ENCODE assay signal across 16 cellular contexts in the genomic region with DNA sequence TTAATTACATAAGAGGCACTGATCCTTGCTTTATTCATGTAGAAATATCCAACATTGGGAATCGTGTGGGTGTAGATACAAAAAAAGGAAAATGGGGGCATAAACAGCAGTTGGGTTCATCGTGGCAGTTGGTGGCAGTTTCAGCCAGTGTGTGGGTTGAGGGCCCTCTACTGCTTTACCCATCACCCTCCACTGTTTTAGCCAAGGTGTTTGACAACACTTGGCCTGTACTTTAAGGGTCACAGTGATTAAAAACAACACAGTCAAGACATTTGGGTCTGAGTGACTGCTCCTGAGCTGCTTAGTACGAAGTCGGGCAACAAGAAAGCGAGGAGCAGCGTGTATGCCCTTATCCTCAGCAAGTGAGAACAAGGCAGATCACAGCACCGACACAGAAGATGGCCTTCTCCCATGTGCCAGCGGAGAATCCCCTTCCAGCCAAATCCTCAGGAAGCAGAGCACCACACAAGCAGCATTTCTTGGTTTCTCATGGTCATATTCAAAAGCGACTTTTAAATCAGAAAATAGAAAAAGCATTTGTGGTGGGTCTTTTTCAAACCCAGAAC. TPM values are rescaled to one million over a fixed set of nuclear protein-coding genes. Genes with fewer than 3 reads are reported as not detected.
A peak's percentile ranks its signal among the peaks of the same experiment; 100 is the strongest.
DNase-seq lines count a peak whose midpoint lies in the region; ATAC-seq and TF ChIP-seq lines count a peak whose summit lies in the region.
"Had no signal": no experiment of that assay in that cellular context is flagged by ENCODE, and none has a peak within 500 bp of the region (broad histone marks: within the 10 kb centered on the region; RNA-seq: fewer than 3 reads in every experiment).

No MANE protein-coding gene starts in this region.

- H3K4me1 ChIP-seq in CD4-positive, CD25-positive, alpha-beta regulatory T cell (ENCODE audit: control insufficient read depth, insufficient read depth, low read length, poor library complexity, severe bottlenecking), result no peaks in the 10 kb centered on the region
- no peaks in the 10 kb centered on the region; the same call in 1 of the 2 replicates for H3K4me1 ChIP-seq in BE2C
- H3K4me1 ChIP-seq: neural progenitor cell had no signal

- H3K27me3 Mint-ChIP-seq in CD4-positive, CD25-positive, alpha-beta regulatory T cell, result no peaks in the 10 kb centered on the region
- no peaks in the 10 kb centered on the region for H3K27me3 Mint-ChIP-seq in activated naive CD8-positive, alpha-beta T cell treated with anti-CD3 and anti-CD28 coated beads, Interleukin-2, amount 10 ng/mL, durations not matched to agents 7 days and 5 days
- H3K27me3 Mint-ChIP-seq in naive B cell (no peaks in the 10 kb centered on the region), MCF 10A (ENCODE audit: insufficient read depth, unreplicated experiment) (no peaks in the 10 kb centered on the region)

- no peaks in the 10 kb centered on the region for H3K9me3 ChIP-seq in CD4-positive, CD25-positive, alpha-beta regulatory T cell (ENCODE audit: control insufficient read depth in 2 of 2, low read length in 2 of 2)
- H3K9me3 ChIP-seq in BE2C, result no peaks in the 10 kb centered on the region
- H3K9me3 ChIP-seq: lower lobe of right lung had no signal

- no peak overlapping the region for H3K27ac ChIP-seq in CD4-positive, CD25-positive, alpha-beta regulatory T cell (ENCODE audit: insufficient read depth, low read length, poor library complexity, severe bottlenecking)
- H3K27ac ChIP-seq: epithelial cell of prostate, lower lobe of right lung, neural progenitor cell had no signal

- POLR2A ChIA-PET in activated naive CD8-positive, alpha-beta T cell treated with anti-CD3 and anti-CD28 coated beads, Interleukin-2, amount 10 ng/mL, durations not matched to agents 7 days and 5 days (lab: Charles Lee), result no interaction called here
- POLR2A ChIA-PET in MCF 10A (lab: Yijun Ruan, JAX), result interaction anchor here (0.7 to 7.9 kb wide), 4 partner anchors 11 to 24 kb away, joined by 4 to 47 read pairs (median 6); a partner anchor contains a TSS

- peak overlapping the region in 2 of 3 donors; percentile 35 to 51 for H3K27ac Mint-ChIP-seq in CD4-positive, CD25-positive, alpha-beta regulatory T cell
- peak overlapping the region; percentile 17 for H3K27ac Mint-ChIP-seq in activated naive CD8-positive, alpha-beta T cell treated with anti-CD3 and anti-CD28 coated beads, Interleukin-2, amount 10 ng/mL, durations not matched to agents 7 days and 5 days
- H3K27ac Mint-ChIP-seq in naive B cell, result peak overlapping the region in 4 of 6 donors; percentile 41 to 79 (median 72)
- no peak overlapping the region for H3K27ac Mint-ChIP-seq in MCF 10A (ENCODE audit: low read depth, unreplicated experiment)
- H3K27ac Mint-ChIP-seq: neural progenitor cell had no signal

- H3K4me1 Mint-ChIP-seq in CD4-positive, CD25-positive, alpha-beta regulatory T cell, result peaks cover 6 to 26% (median 20%) of the 10 kb centered on the region in 4 donors
- H3K4me1 Mint-ChIP-seq in activated naive CD8-positive, alpha-beta T cell treated with anti-CD3 and anti-CD28 coated beads, Interleukin-2, amount 10 ng/mL, durations not matched to agents 7 days and 5 days, result peaks cover 11% of the 10 kb centered on the region
- H3K4me1 Mint-ChIP-seq in naive B cell (peaks cover 9 to 22% (median 17%) of the 10 kb centered on the region in 3 donors), MCF 10A (ENCODE audit: insufficient read depth, unreplicated experiment) (peaks cover 13% of the 10 kb centered on the region)
- H3K4me1 Mint-ChIP-seq: neural progenitor cell had no signal

- no TSS peak for BruUV-seq in MCF 10A (replicated peaks; lab: Mats Ljungman, UMichigan)

- H3K36me3 Mint-ChIP-seq in CD4-positive, CD25-positive, alpha-beta regulatory T cell, result peaks cover 55% of the 10 kb centered on the region
- peaks cover 32% of the 10 kb centered on the region for H3K36me3 Mint-ChIP-seq in activated naive CD8-positive, alpha-beta T cell treated with anti-CD3 and anti-CD28 coated beads, Interleukin-2, amount 10 ng/mL, durations not matched to agents 7 days and 5 days
- H3K36me3 Mint-ChIP-seq in naive B cell (peaks cover 11% of the 10 kb centered on the region in 2 donors), MCF 10A (ENCODE audit: insufficient read depth, unreplicated experiment) (peaks cover 96% of the 10 kb centered on the region)

- ATAC-seq in CD4-positive, CD25-positive, alpha-beta regulatory T cell (ENCODE audit: low read depth in 2 of 2), result no peak
- ATAC-seq in activated naive CD8-positive, alpha-beta T cell treated with anti-CD3 and anti-CD28 coated beads, Interleukin-2, amount 10 ng/mL, durations not matched to agents 7 days and 5 days (ENCODE audit: low read depth), result no peak
- ATAC-seq in naive B cell (ENCODE audit: low read depth in 2 of 2), result no peak
- ATAC-seq: lower lobe of right lung had no signal

- TF ChIP-seq CTCF in BE2C (IDR thresholded peaks at IDR 0.05; ENCODE audit: low read depth, low read length) (no peak), MCF 10A (IDR thresholded peaks at IDR 0.05; ENCODE audit: unreplicated experiment) (no peak)

- peaks cover 85% of the 10 kb centered on the region for H3K36me3 ChIP-seq in CD4-positive, CD25-positive, alpha-beta regulatory T cell (ENCODE audit: control insufficient read depth, insufficient read depth, low read length)
- H3K36me3 ChIP-seq in BE2C (peaks cover 73% of the 10 kb centered on the region), H7 (replicated peaks; ENCODE audit: control insufficient read depth, insufficient read depth, low read length) (peaks cover 35% of the 10 kb centered on the region)

- TF ChIP-seq POLR2A in GM19193 (IDR thresholded peaks at IDR 0.05; ENCODE audit: extremely low read depth, insufficient read depth, insufficient read length), result peak; percentile 2

- DNase-seq in CD4-positive, CD25-positive, alpha-beta regulatory T cell, result no peak
- no peak for DNase-seq in activated naive CD8-positive, alpha-beta T cell treated with anti-CD3 and anti-CD28 coated beads, Interleukin-2, amount 10 ng/mL, durations not matched to agents 7 days and 5 days
- no peak for DNase-seq in naive B cell
- no peak for DNase-seq in NCI-H128 (lab: John Stamatoyannopoulos, UW; ENCODE audit: unreplicated experiment)
- DNase-seq in BE2C, result no peak
- no peak for DNase-seq in MCF 10A (ENCODE audit: unreplicated experiment)
- DNase-seq in H7, result no peak
- DNase-seq: activated CD4-positive, CD25-positive, alpha-beta regulatory T cell treated with anti-CD3 and anti-CD28 coated beads, Interleukin-2, amount 50 U/mL, for 72 hours; lower lobe of right lung; NCI-H1694 treated with DMSO at 0.1 percent for 48 hours; NCI-H446; Right ventricle myocardium superior; substantia nigra had no signal

- H3K4me3 Mint-ChIP-seq in CD4-positive, CD25-positive, alpha-beta regulatory T cell, result no peak overlapping the region
- no peak overlapping the region for H3K4me3 Mint-ChIP-seq in activated naive CD8-positive, alpha-beta T cell treated with anti-CD3 and anti-CD28 coated beads, Interleukin-2, amount 10 ng/mL, durations not matched to agents 7 days and 5 days
- no peak overlapping the region for H3K4me3 Mint-ChIP-seq in naive B cell
- H3K4me3 Mint-ChIP-seq in MCF 10A (ENCODE audit: unreplicated experiment), result no peak overlapping the region
- H3K4me3 Mint-ChIP-seq: neural progenitor cell had no signal

- H3K9me3 Mint-ChIP-seq in CD4-positive, CD25-positive, alpha-beta regulatory T cell, result no peaks in the 10 kb centered on the region
- no peaks in the 10 kb centered on the region for H3K9me3 Mint-ChIP-seq in activated naive CD8-positive, alpha-beta T cell treated with anti-CD3 and anti-CD28 coated beads, Interleukin-2, amount 10 ng/mL, durations not matched to agents 7 days and 5 days
- H3K9me3 Mint-ChIP-seq in naive B cell (no peaks in the 10 kb centered on the region), MCF 10A (ENCODE audit: unreplicated experiment) (no peaks in the 10 kb centered on the region)
- H3K9me3 Mint-ChIP-seq: neural progenitor cell had no signal

- no peaks in the 10 kb centered on the region for H3K27me3 ChIP-seq in CD4-positive, CD25-positive, alpha-beta regulatory T cell (ENCODE audit: control insufficient read depth, insufficient read depth, low read length)
- H3K27me3 ChIP-seq in BE2C (no peaks in the 10 kb centered on the region), H7 (ENCODE audit: control insufficient read depth, insufficient read depth, low read length) (no peaks in the 10 kb centered on the region)
- H3K27me3 ChIP-seq: neural progenitor cell had no signal

- no peak overlapping the region for H3K4me3 ChIP-seq in CD4-positive, CD25-positive, alpha-beta regulatory T cell (ENCODE audit: low read depth, low read length)
- H3K4me3 ChIP-seq in BE2C (ENCODE audit: low read depth, low read length) (no peak overlapping the region), H7 (ENCODE audit: insufficient read depth, low read depth, low read length) (no peak overlapping the region)
- H3K4me3 ChIP-seq: lower lobe of right lung, neural progenitor cell had no signal

- intact Hi-C loops in MCF 10A (cut with micrococcal nuclease), result no loop called here

- CTCF ChIA-PET in MCF 10A (lab: Yijun Ruan, JAX), result interaction anchor here (0.5 to 1.9 kb wide), 2 partner anchors 21 to 63 kb away, joined by 3 to 4 read pairs; no protein-coding TSS in a partner anchor

RNA-seq across cellular contexts. Expression of a gene that starts 23.7 kb away (rescaled TPM):
- total RNA-seq in CD4-positive, CD25-positive, alpha-beta regulatory T cell, result 21.6 TPM
- polyA plus RNA-seq in CD4-positive, CD25-positive, alpha-beta regulatory T cell, result 10 to 100 TPM; 21.1 to 29.0 (median 23.3) TPM
- 10 to 100 TPM; 82.4 to 85.0 TPM for total RNA-seq in activated naive CD8-positive, alpha-beta T cell treated with anti-CD3 and anti-CD28 coated beads, Interleukin-2, amount 10 ng/mL, durations not matched to agents 7 days and 5 days
- polyA plus RNA-seq in naive B cell (ENCODE audit: low read depth in 6 of 6), result 10 to 100 TPM; 17.5 to 24.6 (median 18.4) TPM
- polyA plus RNA-seq in BE2C (2012; ENCODE audit: insufficient read depth, insufficient read length, low read depth), result 125 TPM
- total RNA-seq in MCF 10A (2022), result 151 and 191 TPM in 2 replicates
- total RNA-seq in H7 (2014; rRNA removed; shearing (Covaris generic)), result 106 and 121 TPM in 2 replicates
